8 cellular contexts compared by ENCODE assay signal in the genomic region with DNA sequence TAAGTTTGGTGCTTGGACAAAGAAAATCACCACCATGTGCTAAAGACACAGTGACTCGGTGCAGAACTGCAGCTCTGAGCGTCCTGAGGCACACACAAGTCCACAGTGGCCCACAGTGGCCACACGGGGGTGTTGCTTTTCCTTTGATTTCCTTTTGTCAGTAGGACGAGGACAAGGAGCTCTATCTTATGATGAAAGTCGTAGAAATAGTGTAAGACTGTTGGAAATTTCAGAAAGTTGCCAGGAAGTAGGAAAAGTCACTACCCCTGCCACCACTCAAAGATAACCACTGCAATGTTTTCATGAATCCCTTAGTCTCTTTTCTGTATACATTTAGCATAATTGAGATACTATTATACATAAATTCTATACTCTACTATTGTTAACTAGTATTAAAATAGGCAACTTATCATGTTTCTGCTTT.
A peak's percentile ranks its signal among the peaks of the same experiment; 100 is the strongest.
DNase-seq lines count a peak whose midpoint lies in the region; ATAC-seq and TF ChIP-seq lines count a peak whose summit lies in the region.

No MANE protein-coding gene starts in this region.

- no peaks in the 10 kb centered on the region for H3K9me3 ChIP-seq in ascending aorta

- peak; percentile 51 for ATAC-seq in stimulated activated memory B cell treated with anti-CD40 and anti-IgM and Interleukin-4, amounts not matched to agents 10 μg/mL and 1 μg/mL and 100 μg/mL, for 72 hours
- ATAC-seq in activated T-helper 17 cell treated with anti-CD3 and anti-CD28 coated beads, Interleukin-2, amount 50 U/mL, for 72 hours (replicated peaks): no peak
- no peak for ATAC-seq in GM21723 (IDR thresholded peaks at IDR 0.05; ENCODE audit: unreplicated experiment)
- no peak for ATAC-seq in HG03460 (IDR thresholded peaks at IDR 0.05; ENCODE audit: unreplicated experiment)

- peaks cover 39% of the 10 kb centered on the region for H3K36me3 Mint-ChIP-seq in stimulated activated memory B cell treated with anti-CD40 and anti-IgM and Interleukin-4, amounts not matched to agents 10 μg/mL and 1 μg/mL and 100 μg/mL, for 72 hours
- no peaks in the 10 kb centered on the region for H3K36me3 Mint-ChIP-seq in activated T-helper 17 cell treated with anti-CD3 and anti-CD28 coated beads, Interleukin-2, amount 50 U/mL, for 72 hours (ENCODE audit: low read depth)

- peaks cover 3 to 25% of the 10 kb centered on the region in 2 donors for H3K36me3 ChIP-seq in ascending aorta

- no peaks in the 10 kb centered on the region for H3K27me3 Mint-ChIP-seq in stimulated activated memory B cell treated with anti-CD40 and anti-IgM and Interleukin-4, amounts not matched to agents 10 μg/mL and 1 μg/mL and 100 μg/mL, for 72 hours
- no peaks in the 10 kb centered on the region for H3K27me3 Mint-ChIP-seq in activated T-helper 17 cell treated with anti-CD3 and anti-CD28 coated beads, Interleukin-2, amount 50 U/mL, for 72 hours

- intact Hi-C loops in ascending aorta (cut with DNase I): loop anchor here (1.0 to 10.0 kb wide), 2 partner anchors 171 to 384 kb away; no protein-coding TSS in a partner anchor

- no peak overlapping the region for H3K4me3 Mint-ChIP-seq in stimulated activated memory B cell treated with anti-CD40 and anti-IgM and Interleukin-4, amounts not matched to agents 10 μg/mL and 1 μg/mL and 100 μg/mL, for 72 hours
- no peak overlapping the region for H3K4me3 Mint-ChIP-seq in activated T-helper 17 cell treated with anti-CD3 and anti-CD28 coated beads, Interleukin-2, amount 50 U/mL, for 72 hours

- no peak overlapping the region for H3K27ac Mint-ChIP-seq in stimulated activated memory B cell treated with anti-CD40 and anti-IgM and Interleukin-4, amounts not matched to agents 10 μg/mL and 1 μg/mL and 100 μg/mL, for 72 hours
- no peak overlapping the region for H3K27ac Mint-ChIP-seq in activated T-helper 17 cell treated with anti-CD3 and anti-CD28 coated beads, Interleukin-2, amount 50 U/mL, for 72 hours

- H3K4me3 ChIP-seq in ascending aorta: no peak overlapping the region

- no peaks in the 10 kb centered on the region for H3K4me1 ChIP-seq in ascending aorta

- peak; percentile 60 to 77 (median 67) for TF ChIP-seq CTCF in ascending aorta (IDR thresholded peaks at IDR 0.05)

- H3K27ac ChIP-seq in ascending aorta: no peak overlapping the region

- DNase-seq in EL (peak; percentile 70), LHCN-M2 (ENCODE audit: low read depth) (peak; percentile 79), ascending aorta (ENCODE audit: low spot score in 2 of 2) (peak in 1 of 2 donors; percentile 81), hypothalamus (lab: John Stamatoyannopoulos, UW) (peak in 31 of 51 donors; percentile 6 to 67 (median 34))

- no peaks in the 10 kb centered on the region for H3K4me1 Mint-ChIP-seq in stimulated activated memory B cell treated with anti-CD40 and anti-IgM and Interleukin-4, amounts not matched to agents 10 μg/mL and 1 μg/mL and 100 μg/mL, for 72 hours
- H3K4me1 Mint-ChIP-seq in activated T-helper 17 cell treated with anti-CD3 and anti-CD28 coated beads, Interleukin-2, amount 50 U/mL, for 72 hours: no peaks in the 10 kb centered on the region

- no peaks in the 10 kb centered on the region for H3K27me3 ChIP-seq in ascending aorta

- no peaks in the 10 kb centered on the region for H3K9me3 Mint-ChIP-seq in stimulated activated memory B cell treated with anti-CD40 and anti-IgM and Interleukin-4, amounts not matched to agents 10 μg/mL and 1 μg/mL and 100 μg/mL, for 72 hours
- no peaks in the 10 kb centered on the region for H3K9me3 Mint-ChIP-seq in activated T-helper 17 cell treated with anti-CD3 and anti-CD28 coated beads, Interleukin-2, amount 50 U/mL, for 72 hours
